In genomic region chr7:69342154-69342884, GRCh38 we compare ENCODE assay signal across 24 cellular contexts.
DNase-seq lines count a peak whose midpoint lies in the region; ATAC-seq, FAIRE-seq and TF ChIP-seq lines count a peak whose summit lies in the region.
"Had no signal": no experiment of that assay in that cellular context is flagged by ENCODE, and none has a peak within 500 bp of the region (broad histone marks: within the 10 kb centered on the region; RNA-seq: fewer than 3 reads in every experiment).

No MANE protein-coding gene starts in this region.

- no peak overlapping the region for H3K27ac Mint-ChIP-seq in Caco-2 (ENCODE audit: unreplicated experiment)
- H3K27ac Mint-ChIP-seq: GM23338 had no signal

- no peak for TF ChIP-seq EP300 in A549 (IDR thresholded peaks at IDR 0.05)

- peaks cover 6% of the 10 kb centered on the region; the same call in 1 of the 3 replicates for H3K9me3 ChIP-seq in A549
- no peaks in the 10 kb centered on the region for H3K9me3 ChIP-seq in right lobe of liver
- H3K9me3 ChIP-seq in Caco-2, result no peaks in the 10 kb centered on the region

- H3K9me3 Mint-ChIP-seq in Caco-2 (ENCODE audit: unreplicated experiment), result peaks cover 22% of the 10 kb centered on the region

- 30% methylated on average over 10 of the region's 10 CpGs for whole genome bisulfite sequencing in A549 (ENCODE audit: missing lambda C conversion rate)
- 36% methylated on average over 10 of the region's 10 CpGs for WGBS in right lobe of liver (ENCODE audit: insufficient coverage, low coverage, low lambda C conversion rate, missing lambda C conversion rate)

- DNase-seq in A549 (ENCODE audit: low read depth in 1 of 2, low spot score in 1 of 2) (peak in 1 of 2 experiments; percentile 27), GM03348 (ENCODE audit: low spot score) (peak; percentile 80), astrocyte of the hippocampus (ENCODE audit: low read depth, low spot score) (peak; percentile 74), right lobe of liver (peak in 2 of 3 donors; percentile 24 to 46), Caco-2 (no peak), NCI-H2029 (lab: John Stamatoyannopoulos, UW) (no peak), H4 (ENCODE audit: low spot score) (no peak), NCI-H146 (lab: John Stamatoyannopoulos, UW) (no peak)
- DNase-seq: 8988T, C1 segment of cervical spinal cord, DMS 273 treated with DMSO at 0.1 percent for 48 hours, DND-41, NCI-H1105, NCI-H1694, NCI-H226, NCI-H524, NCI-H82, OCI-M1, RPMI8226, SHP77 treated with DMSO at 0.1 percent for 48 hours had no signal

- peaks cover 8% of the 10 kb centered on the region; the same call in 1 of the 3 replicates for H3K4me1 ChIP-seq in A549
- peaks cover 0 to 10% (median 0%) of the 10 kb centered on the region in 4 donors for H3K4me1 ChIP-seq in right lobe of liver
- H3K4me1 ChIP-seq in Caco-2, result no peaks in the 10 kb centered on the region

- no peak for ATAC-seq in A549
- ATAC-seq in right lobe of liver, result peak; percentile 80 to 91 (median 90)
- ATAC-seq: GM12878, GM23338, SK-N-SH treated with all-trans-retinoic acid at 6 μM for 48 hours had no signal

- POLR2A ChIA-PET in A549 (lab: Yijun Ruan, JAX), result no interaction called here
- POLR2A ChIA-PET in Caco-2 (lab: Charles Lee), result no interaction called here

- intact Hi-C loops in right lobe of liver (cut with DNase I) (no loop called here), Caco-2 (cut with micrococcal nuclease; ENCODE audit: unreplicated experiment) (no loop called here)

- BruUV-seq in Caco-2 (replicated peaks; lab: Mats Ljungman, UMichigan), result no TSS peak

- TF ChIP-seq POLR2A in A549 (IDR thresholded peaks at IDR 0.05; ENCODE audit: low read length) (no peak), right lobe of liver (IDR thresholded peaks at IDR 0.05) (peak; percentile 17)

- no peaks in the 10 kb centered on the region for H3K4me1 Mint-ChIP-seq in Caco-2 (ENCODE audit: low read depth, unreplicated experiment)
- H3K4me1 Mint-ChIP-seq: GM23338 had no signal

- TF ChIP-seq CTCF in A549 (IDR thresholded peaks at IDR 0.05), result no peak
- no peak for TF ChIP-seq CTCF in right lobe of liver (IDR thresholded peaks at IDR 0.05)
- TF ChIP-seq CTCF in Caco-2 (IDR thresholded peaks at IDR 0.05; ENCODE audit: insufficient read depth in 1 of 2, low read depth in 1 of 2, low read length in 1 of 2, severe bottlenecking in 1 of 2, unreplicated experiment in 1 of 2), result no peak

- H3K27ac ChIP-seq in A549, result peak overlapping the region in 1 of 2 experiments; percentile 54; a peak in 3 of 6 replicates
- H3K27ac ChIP-seq in right lobe of liver, result peak overlapping the region in 1 of 3 donors; percentile 29

- no peaks in the 10 kb centered on the region for H3K27me3 Mint-ChIP-seq in Caco-2 (ENCODE audit: insufficient read depth, unreplicated experiment)

- no peaks in the 10 kb centered on the region for H3K36me3 Mint-ChIP-seq in Caco-2 (ENCODE audit: insufficient read depth, unreplicated experiment)

- no peaks in the 10 kb centered on the region for H3K27me3 ChIP-seq in right lobe of liver
- H3K27me3 ChIP-seq in Caco-2 (replicated peaks; ENCODE audit: control insufficient read depth, insufficient read depth, low read length), result no peaks in the 10 kb centered on the region

- H3K4me3 ChIP-seq in A549 (no peak overlapping the region), right lobe of liver (no peak overlapping the region), Caco-2 (ENCODE audit: low read depth, low read length) (no peak overlapping the region)
- H3K4me3 ChIP-seq: GM12878, GM23338 had no signal

- H3K4me2 ChIP-seq in A549, result peak overlapping the region; percentile 27; the same call in 1 of the 3 replicates
- H3K4me2 ChIP-seq: GM23338 had no signal

- H3K4me3 Mint-ChIP-seq in Caco-2 (ENCODE audit: unreplicated experiment), result no peak overlapping the region
- H3K4me3 Mint-ChIP-seq: GM23338 had no signal

- TF ChIP-seq RAD21 in A549 (conservative IDR thresholded peaks at IDR 0.05 in 1 of 2, IDR thresholded peaks at IDR 0.05 in 1 of 2), result no peak

- CTCF ChIA-PET in A549 (lab: Yijun Ruan, JAX) (no interaction called here), Caco-2 (lab: Charles Lee) (no interaction called here)

- H3K36me3 ChIP-seq in right lobe of liver (no peaks in the 10 kb centered on the region), Caco-2 (ENCODE audit: control insufficient read depth, insufficient read depth, low read length) (no peaks in the 10 kb centered on the region)

- FAIRE-seq in A549 (lab: Jason Lieb, UNC), result no peak
- FAIRE-seq: GM12878, GM19239 had no signal

TF ChIP-seq in A549, 52 proteins besides CTCF, POLR2A, EP300 and RAD21:
- TF ChIP-seq NPAS2 (CRISPR knock-in tag; IDR thresholded peaks at IDR 0.05; ENCODE audit: borderline replicate concordance) (no peak), CEBPB (IDR thresholded peaks at IDR 0.05) (peak; percentile 8 to 48; a peak in 2 of 4 replicates)

Comparison
In these comparisons a context has a peak if more than half of its experiments do, and no peak if none do; other contexts are left out.
1. ATAC-seq: peak in right lobe of liver (4 of 4); none in A549 (0 of 2).
2. DNase-seq: peak in GM03348 (single experiment), astrocyte of the hippocampus (single experiment) and right lobe of liver (2 of 3); none in Caco-2 (0 of 2), NCI-H2029 (single experiment), H4 (single experiment) and NCI-H146 (single experiment).